34 cellular contexts compared by ENCODE assay signal in the genomic region with DNA sequence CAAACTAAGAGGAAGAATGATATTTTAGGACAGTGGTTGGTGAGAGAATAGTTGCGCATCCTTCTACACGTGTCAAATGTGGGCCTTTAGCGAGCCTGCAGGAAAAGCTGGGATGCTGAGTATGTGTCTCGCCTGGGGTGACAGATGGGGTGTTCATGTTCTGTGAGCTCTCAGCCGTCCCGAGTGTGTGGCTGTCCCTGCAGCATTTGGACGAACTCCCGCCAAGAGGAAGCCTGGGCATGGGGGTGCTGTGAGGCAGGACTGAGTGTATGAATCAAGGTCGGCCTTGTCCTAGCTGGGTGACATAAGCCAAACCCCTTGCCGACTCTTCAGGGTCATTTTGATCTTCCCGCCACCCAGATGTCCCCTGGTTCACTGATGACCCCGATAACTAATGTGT.
"Had no signal": no experiment of that assay in that cellular context is flagged by ENCODE, and none has a peak within 500 bp of the region (broad histone marks: within the 10 kb centered on the region; RNA-seq: fewer than 3 reads in every experiment).

No MANE protein-coding gene starts in this region.

- ATAC-seq: activated CD8-positive, alpha-beta T cell treated with anti-CD3 and anti-CD28 coated beads for 36 hours; activated naive CD4-positive, alpha-beta T cell treated with anti-CD3 and anti-CD28 coated beads, Interleukin-2, amount 50 U/mL, for 72 hours; activated T-cell treated with anti-CD3 and anti-CD28 coated beads, Interleukin-2, amount 50 U/mL, for 4 hours; activated T-cell treated with anti-CD3 and anti-CD28 coated beads, Interleukin-2, amount 50 U/mL, for 72 hours; activated T-helper 17 cell treated with anti-CD3 and anti-CD28 coated beads, Interleukin-2, amount 50 U/mL, for 72 hours; body of pancreas had no signal

- H3K4me3 Mint-ChIP-seq: activated B cell treated with CpG ODN at 0.5 μM for 24 hours; activated CD4-positive, alpha-beta memory T cell treated with anti-CD3 and anti-CD28 coated beads for 36 hours; activated CD4-positive, alpha-beta T cell treated with anti-CD3 and anti-CD28 coated beads, Interleukin-2, amount 10 ng/mL, durations not matched to agents 24 days and 14 days; activated CD8-positive, alpha-beta T cell treated with anti-CD3 and anti-CD28 coated beads for 36 hours; activated naive CD4-positive, alpha-beta T cell treated with anti-CD3 and anti-CD28 coated beads for 36 hours; activated naive CD8-positive, alpha-beta T cell treated with anti-CD3 and anti-CD28 coated beads for 36 hours; activated T-cell treated with anti-CD3 and anti-CD28 coated beads, Interleukin-2, amount 50 U/mL, for 4 hours; activated T-cell treated with anti-CD3 and anti-CD28 coated beads, Interleukin-2, amount 50 U/mL, for 72 hours; activated T-helper 1 cell treated with anti-CD3 and anti-CD28 coated beads, Interleukin-12 subunit alpha, Interleukin-12 subunit beta, Interleukin-2, Interleukin-4 antibody, amounts not matched to agents 30 ng/mL and 10 ng/mL and 1 ng/mL, durations not matched to agents 14 hours and 24 hours and 36 hours; activated T-helper 17 cell treated with anti-CD3 and anti-CD28 coated beads, Interleukin-2, amount 50 U/mL, for 72 hours; T-helper 1 cell treated with Interleukin-12 subunit alpha and Interleukin-12 subunit beta and Interleukin-4 antibody, amounts not matched to agents 30 μg/mL and 1 μg/mL, for 36 hours; T-helper 2 cell treated with Interferon-gamma antibody and Interleukin-4, amounts not matched to agents 5 μg/mL and 100 μg/mL, for 36 hours had no signal

- DNase-seq: activated B cell treated with CpG ODN at 0.5 μM for 24 hours; activated CD4-positive, alpha-beta memory T cell treated with anti-CD3 and anti-CD28 coated beads for 36 hours; activated CD4-positive, alpha-beta T cell treated with anti-CD3 and anti-CD28 coated beads for 4 hours; activated CD4-positive, alpha-beta T cell treated with anti-CD3 and anti-CD28 coated beads, Interleukin-2, amount 10 ng/mL, durations not matched to agents 24 days and 14 days; activated CD4-positive, alpha-beta T cell treated with anti-CD3 and anti-CD28 coated beads, Interleukin-2, amount 50 U/mL, for 1 hour; activated CD4-positive, alpha-beta T cell treated with anti-CD3 and anti-CD28 coated beads, Interleukin-2, amount 50 U/mL, for 4 hours; activated CD4-positive, CD25-positive, alpha-beta regulatory T cell treated with anti-CD3 and anti-CD28 coated beads, Interleukin-2, amount 50 U/mL, for 72 hours; activated CD8-positive, alpha-beta memory T cell treated with anti-CD3 and anti-CD28 coated beads, Interleukin-2, amount 50 U/mL, for 4 hours; activated CD8-positive, alpha-beta T cell treated with anti-CD3 and anti-CD28 coated beads for 36 hours; activated effector memory CD4-positive, alpha-beta T cell treated with anti-CD3 and anti-CD28 coated beads, Interleukin-2, amount 50 U/mL, for 16 hours; activated gamma-delta T cell treated with Interleukin-2 at 50 U/mL for 16 hours; activated naive CD4-positive, alpha-beta T cell; activated naive CD4-positive, alpha-beta T cell treated with anti-CD3 and anti-CD28 coated beads for 36 hours; activated naive CD4-positive, alpha-beta T cell treated with anti-CD3 and anti-CD28 coated beads, Interleukin-2, amount 50 U/mL, for 16 hours; activated naive CD8-positive, alpha-beta T cell treated with anti-CD3 and anti-CD28 coated beads for 36 hours; activated T-cell treated with anti-CD3 and anti-CD28 coated beads for 4 hours; activated T-cell treated with anti-CD3 and anti-CD28 coated beads, Interleukin-2, amount 50 U/mL, for 1 hour; activated T-cell treated with anti-CD3 and anti-CD28 coated beads, Interleukin-2, amount 50 U/mL, for 4 hours; activated T-cell treated with anti-CD3 and anti-CD28 coated beads, Interleukin-2, amount 50 U/mL, for 72 hours; amygdala; aorta; body of pancreas; brain microvascular endothelial cell; central memory CD4-positive, alpha-beta T cell; T-helper 1 cell; T-helper 2 cell; T-helper 9 cell had no signal

- H3K27me3 ChIP-seq: body of pancreas, brain microvascular endothelial cell, breast epithelium had no signal

- H3K27me3 Mint-ChIP-seq: activated B cell treated with CpG ODN at 0.5 μM for 24 hours; activated naive CD8-positive, alpha-beta T cell treated with anti-CD3 and anti-CD28 coated beads for 36 hours had no signal

- H3K9me3 Mint-ChIP-seq: activated B cell treated with CpG ODN at 0.5 μM for 24 hours; activated CD4-positive, alpha-beta memory T cell treated with anti-CD3 and anti-CD28 coated beads for 36 hours; activated CD4-positive, alpha-beta T cell treated with anti-CD3 and anti-CD28 coated beads, Interleukin-2, amount 10 ng/mL, durations not matched to agents 24 days and 14 days; activated CD8-positive, alpha-beta T cell treated with anti-CD3 and anti-CD28 coated beads for 36 hours; activated naive CD4-positive, alpha-beta T cell treated with anti-CD3 and anti-CD28 coated beads for 36 hours; activated naive CD4-positive, alpha-beta T cell treated with anti-CD3 and anti-CD28 coated beads, Interleukin-2, amount 50 U/mL, for 72 hours; activated naive CD8-positive, alpha-beta T cell treated with anti-CD3 and anti-CD28 coated beads for 36 hours; activated T-cell treated with anti-CD3 and anti-CD28 coated beads, Interleukin-2, amount 50 U/mL, for 4 hours; activated T-cell treated with anti-CD3 and anti-CD28 coated beads, Interleukin-2, amount 50 U/mL, for 72 hours; activated T-helper 1 cell treated with anti-CD3 and anti-CD28 coated beads, Interleukin-12 subunit alpha, Interleukin-12 subunit beta, Interleukin-2, Interleukin-4 antibody, amounts not matched to agents 30 ng/mL and 10 ng/mL and 1 ng/mL, durations not matched to agents 14 hours and 24 hours and 36 hours; activated T-helper 17 cell treated with anti-CD3 and anti-CD28 coated beads, Interleukin-2, amount 50 U/mL, for 72 hours; T-helper 1 cell treated with Interleukin-12 subunit alpha and Interleukin-12 subunit beta and Interleukin-4 antibody, amounts not matched to agents 30 μg/mL and 1 μg/mL, for 36 hours; T-helper 2 cell treated with Interferon-gamma antibody and Interleukin-4, amounts not matched to agents 5 μg/mL and 100 μg/mL, for 36 hours had no signal

- H3K36me3 ChIP-seq: brain microvascular endothelial cell, breast epithelium had no signal

- H3K4me3 ChIP-seq: body of pancreas, breast epithelium had no signal

- H3K9me3 ChIP-seq: body of pancreas, breast epithelium had no signal

- H3K4me1 Mint-ChIP-seq: activated CD4-positive, alpha-beta T cell treated with anti-CD3 and anti-CD28 coated beads, Interleukin-2, amount 10 ng/mL, durations not matched to agents 24 days and 14 days; activated naive CD8-positive, alpha-beta T cell treated with anti-CD3 and anti-CD28 coated beads for 36 hours; activated T-helper 17 cell treated with anti-CD3 and anti-CD28 coated beads, Interleukin-2, amount 50 U/mL, for 72 hours had no signal

- H3K4me1 ChIP-seq: breast epithelium had no signal

- H3K27ac ChIP-seq: body of pancreas, brain microvascular endothelial cell, breast epithelium, VCaP had no signal

- H3K36me3 Mint-ChIP-seq: activated CD4-positive, alpha-beta memory T cell treated with anti-CD3 and anti-CD28 coated beads for 36 hours; activated naive CD4-positive, alpha-beta T cell treated with anti-CD3 and anti-CD28 coated beads, Interleukin-2, amount 50 U/mL, for 72 hours; activated naive CD8-positive, alpha-beta T cell treated with anti-CD3 and anti-CD28 coated beads for 36 hours had no signal

- H3K27ac Mint-ChIP-seq: activated B cell treated with CpG ODN at 0.5 μM for 24 hours; activated CD4-positive, alpha-beta memory T cell treated with anti-CD3 and anti-CD28 coated beads for 36 hours; activated CD4-positive, alpha-beta T cell treated with anti-CD3 and anti-CD28 coated beads, Interleukin-2, amount 10 ng/mL, durations not matched to agents 24 days and 14 days; activated CD8-positive, alpha-beta T cell treated with anti-CD3 and anti-CD28 coated beads for 36 hours; activated naive CD4-positive, alpha-beta T cell treated with anti-CD3 and anti-CD28 coated beads for 36 hours; activated naive CD8-positive, alpha-beta T cell treated with anti-CD3 and anti-CD28 coated beads for 36 hours; activated T-cell treated with anti-CD3 and anti-CD28 coated beads, Interleukin-2, amount 50 U/mL, for 72 hours; activated T-helper 1 cell treated with anti-CD3 and anti-CD28 coated beads, Interleukin-12 subunit alpha, Interleukin-12 subunit beta, Interleukin-2, Interleukin-4 antibody, amounts not matched to agents 30 ng/mL and 10 ng/mL and 1 ng/mL, durations not matched to agents 14 hours and 24 hours and 36 hours; activated T-helper 17 cell treated with anti-CD3 and anti-CD28 coated beads, Interleukin-2, amount 50 U/mL, for 72 hours; T-helper 1 cell treated with Interleukin-12 subunit alpha and Interleukin-12 subunit beta and Interleukin-4 antibody, amounts not matched to agents 30 μg/mL and 1 μg/mL, for 36 hours; T-helper 2 cell treated with Interferon-gamma antibody and Interleukin-4, amounts not matched to agents 5 μg/mL and 100 μg/mL, for 36 hours had no signal
